ENCODE assay signal across 28 cellular contexts in genomic region chr16:57664662-57665025, GRCh38. TPM values are rescaled to one million over a fixed set of nuclear protein-coding genes. Genes with fewer than 3 reads are reported as not detected.
"Had no signal": no experiment of that assay in that cellular context is flagged by ENCODE, and none has a peak within 500 bp of the region (broad histone marks: within the 10 kb centered on the region; RNA-seq: fewer than 3 reads in every experiment).

No MANE protein-coding gene starts in this region.

- H3K4me3 Mint-ChIP-seq: activated CD8-positive, alpha-beta memory T cell treated with anti-CD3 and anti-CD28 coated beads, Interleukin-2, amount 10 ng/mL, durations not matched to agents 7 days and 5 days; activated CD8-positive, alpha-beta T cell treated with anti-CD3 and anti-CD28 coated beads for 36 hours; dendritic cell treated with granulocyte-macrophage colony-stimulating factor and Interleukin-4, amounts not matched to agents 40 ng/mL and 50 ng/mL, for 4 days; neural progenitor cell; T-helper 17 cell; type B pancreatic cell; WTC11 had no signal

- H2AFZ ChIP-seq: neural progenitor cell had no signal

- H3K27ac Mint-ChIP-seq: activated CD8-positive, alpha-beta memory T cell treated with anti-CD3 and anti-CD28 coated beads, Interleukin-2, amount 10 ng/mL, durations not matched to agents 7 days and 5 days; activated CD8-positive, alpha-beta T cell treated with anti-CD3 and anti-CD28 coated beads for 36 hours; dendritic cell treated with granulocyte-macrophage colony-stimulating factor and Interleukin-4, amounts not matched to agents 40 ng/mL and 50 ng/mL, for 4 days; progenitor cell of endocrine pancreas; T-helper 17 cell; type B pancreatic cell; WTC11 had no signal

- DNase-seq: activated CD4-positive, alpha-beta T cell treated with anti-CD3 and anti-CD28 coated beads, Interleukin-2, amount 50 U/mL, for 1 hour; activated CD8-positive, alpha-beta memory T cell treated with anti-CD3 and anti-CD28 coated beads, Interleukin-2, amount 10 ng/mL, durations not matched to agents 7 days and 5 days; activated CD8-positive, alpha-beta T cell treated with anti-CD3 and anti-CD28 coated beads for 36 hours; activated naive CD4-positive, alpha-beta T cell; activated T-cell treated with anti-CD3 and anti-CD28 coated beads, Interleukin-2, amount 50 U/mL, for 48 hours; central memory CD4-positive, alpha-beta T cell; foreskin keratinocyte; left ventricle myocardium inferior; right lobe of liver; stimulated activated CD4-positive, alpha-beta T cell treated with anti-CD3 and anti-CD28 coated beads, Interleukin-2, amount 100 ng/mL, for 48 hours; stimulated activated naive CD8-positive, alpha-beta T cell treated with anti-CD3 and anti-CD28 coated beads, Interleukin-15, Interleukin-2, amounts not matched to agents 100 U/mL and 50 U/mL, for 24 hours; T-helper 17 cell; uterus had no signal

- H3K9ac ChIP-seq: neural progenitor cell had no signal

- H3K9me3 ChIP-seq: breast epithelium, esophagus muscularis mucosa, left ventricle myocardium inferior, right lobe of liver, thoracic aorta, uterus had no signal

- H3K27ac ChIP-seq: breast epithelium, esophagus muscularis mucosa, foreskin keratinocyte, left ventricle myocardium inferior, neural progenitor cell, right lobe of liver, thoracic aorta, uterus had no signal

- H3K4me2 ChIP-seq: neural progenitor cell had no signal

- H3K9me3 Mint-ChIP-seq: activated CD8-positive, alpha-beta T cell treated with anti-CD3 and anti-CD28 coated beads for 36 hours; activated naive CD4-positive, alpha-beta T cell treated with anti-CD3 and anti-CD28 coated beads, Interleukin-2, amount 50 U/mL, for 72 hours; dendritic cell treated with granulocyte-macrophage colony-stimulating factor and Interleukin-4, amounts not matched to agents 40 ng/mL and 50 ng/mL, for 4 days; neural progenitor cell; type B pancreatic cell; WTC11 had no signal

- H3K4me1 Mint-ChIP-seq: neural progenitor cell, WTC11 had no signal

- H3K27me3 Mint-ChIP-seq: activated CD8-positive, alpha-beta memory T cell treated with anti-CD3 and anti-CD28 coated beads, Interleukin-2, amount 10 ng/mL, durations not matched to agents 7 days and 5 days; activated CD8-positive, alpha-beta T cell treated with anti-CD3 and anti-CD28 coated beads for 36 hours; progenitor cell of endocrine pancreas; type B pancreatic cell had no signal

- FAIRE-seq: islet of Langerhans had no signal

- H3K4me3 ChIP-seq: breast epithelium, esophagus muscularis mucosa, left ventricle myocardium inferior, lung, neural progenitor cell, right lobe of liver, thoracic aorta, uterus had no signal

- H3K4me1 ChIP-seq: breast epithelium, foreskin keratinocyte, left ventricle myocardium inferior, neural progenitor cell, uterus had no signal

- H3K36me3 ChIP-seq: breast epithelium, neural progenitor cell, right lobe of liver, thoracic aorta, uterus had no signal

- H3K27me3 ChIP-seq: breast epithelium, foreskin keratinocyte, neural progenitor cell, right lobe of liver, uterus had no signal

- ATAC-seq: activated CD8-positive, alpha-beta memory T cell treated with anti-CD3 and anti-CD28 coated beads, Interleukin-2, amount 10 ng/mL, durations not matched to agents 7 days and 5 days; activated CD8-positive, alpha-beta T cell treated with anti-CD3 and anti-CD28 coated beads for 36 hours; activated naive CD4-positive, alpha-beta T cell treated with anti-CD3 and anti-CD28 coated beads, Interleukin-2, amount 50 U/mL, for 72 hours; foreskin keratinocyte; right lobe of liver; stimulated activated naive CD8-positive, alpha-beta T cell treated with anti-CD3 and anti-CD28 coated beads, Interleukin-15, Interleukin-2, amounts not matched to agents 100 U/mL and 50 U/mL, for 24 hours; T-helper 17 cell had no signal

- H3K36me3 Mint-ChIP-seq: activated CD8-positive, alpha-beta memory T cell treated with anti-CD3 and anti-CD28 coated beads, Interleukin-2, amount 10 ng/mL, durations not matched to agents 7 days and 5 days; activated naive CD4-positive, alpha-beta T cell treated with anti-CD3 and anti-CD28 coated beads, Interleukin-2, amount 50 U/mL, for 72 hours; type B pancreatic cell; WTC11 had no signal

RNA-seq across cellular contexts. Expression of gene ADGRG3, which starts 3.5 kb away (rescaled TPM):
- total RNA-seq: activated CD8-positive, alpha-beta memory T cell treated with anti-CD3 and anti-CD28 coated beads, Interleukin-2, amount 10 ng/mL, durations not matched to agents 7 days and 5 days; activated CD8-positive, alpha-beta T cell treated with anti-CD3 and anti-CD28 coated beads for 36 hours; foreskin keratinocyte; osteocyte; progenitor cell of endocrine pancreas; renal cortical epithelial cell had no signal
- polyA plus RNA-seq: foreskin keratinocyte had no signal

RNA-seq across cellular contexts. Expression of gene DRC7, which starts 30.0 kb away (rescaled TPM):
- total RNA-seq: activated CD8-positive, alpha-beta memory T cell treated with anti-CD3 and anti-CD28 coated beads, Interleukin-2, amount 10 ng/mL, durations not matched to agents 7 days and 5 days; activated naive CD4-positive, alpha-beta T cell treated with anti-CD3 and anti-CD28 coated beads, Interleukin-2, amount 50 U/mL, for 72 hours; foreskin keratinocyte; left ventricle myocardium inferior; mesenteric fat pad; osteocyte; skeletal muscle tissue; thoracic aorta; WTC11 had no signal
- polyA plus RNA-seq: foreskin keratinocyte had no signal
